ENCODE assay signal across 1 cellular context in the genomic region with DNA sequence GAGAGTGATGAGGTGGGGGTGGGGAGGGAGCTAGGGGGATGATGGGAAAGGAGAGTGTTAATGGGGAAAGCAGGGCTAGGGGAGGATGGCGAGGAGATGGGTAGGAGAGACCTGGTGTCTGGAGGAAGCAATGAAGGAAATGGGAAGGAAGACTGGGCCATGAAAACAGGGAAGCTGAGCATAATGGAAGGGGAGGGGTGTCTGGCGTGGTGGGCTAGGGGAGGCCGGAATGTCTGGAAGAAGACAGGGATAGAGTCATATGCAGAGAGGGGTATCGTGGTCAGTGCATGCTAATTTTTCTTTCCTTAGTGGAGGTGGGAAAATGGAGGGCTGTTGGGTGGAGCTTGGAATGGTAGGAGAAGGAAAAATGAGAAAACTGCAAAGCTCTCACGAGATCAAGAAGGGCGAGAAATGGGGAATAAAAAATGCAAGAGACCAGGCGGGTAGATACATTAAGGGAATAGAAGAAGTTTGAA.
TF ChIP-seq lines count a peak whose summit lies in the region.

No MANE protein-coding gene starts in this region.

TF ChIP-seq in HEK293, 187 proteins besides CTCF, POLR2A, EP300 and RAD21 (continued from another document and continues in another):
- TF ChIP-seq, protein P1, sequence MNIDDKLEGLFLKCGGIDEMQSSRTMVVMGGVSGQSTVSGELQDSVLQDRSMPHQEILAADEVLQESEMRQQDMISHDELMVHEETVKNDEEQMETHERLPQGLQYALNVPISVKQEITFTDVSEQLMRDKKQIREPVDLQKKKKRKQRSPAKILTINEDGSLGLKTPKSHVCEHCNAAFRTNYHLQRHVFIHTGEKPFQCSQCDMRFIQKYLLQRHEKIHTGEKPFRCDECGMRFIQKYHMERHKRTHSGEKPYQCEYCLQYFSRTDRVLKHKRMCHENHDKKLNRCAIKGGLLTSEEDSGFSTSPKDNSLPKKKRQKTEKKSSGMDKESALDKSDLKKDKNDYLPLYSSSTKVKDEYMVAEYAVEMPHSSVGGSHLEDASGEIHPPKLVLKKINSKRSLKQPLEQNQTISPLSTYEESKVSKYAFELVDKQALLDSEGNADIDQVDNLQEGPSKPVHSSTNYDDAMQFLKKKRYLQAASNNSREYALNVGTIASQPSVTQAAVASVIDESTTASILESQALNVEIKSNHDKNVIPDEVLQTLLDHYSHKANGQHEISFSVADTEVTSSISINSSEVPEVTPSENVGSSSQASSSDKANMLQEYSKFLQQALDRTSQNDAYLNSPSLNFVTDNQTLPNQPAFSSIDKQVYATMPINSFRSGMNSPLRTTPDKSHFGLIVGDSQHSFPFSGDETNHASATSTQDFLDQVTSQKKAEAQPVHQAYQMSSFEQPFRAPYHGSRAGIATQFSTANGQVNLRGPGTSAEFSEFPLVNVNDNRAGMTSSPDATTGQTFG (tag by site-specific recombination; IDR thresholded peaks at IDR 0.05; ENCODE audit: borderline replicate concordance) = no peak
- TF ChIP-seq SCRT2 (tag by site-specific recombination; IDR thresholded peaks at IDR 0.05) (no peak), KLF7 (tag by site-specific recombination; IDR thresholded peaks at IDR 0.05; ENCODE audit: borderline replicate concordance) (no peak), ZNF404 (tag by site-specific recombination; IDR thresholded peaks at IDR 0.05) (no peak), ZNF488 (tag by site-specific recombination; IDR thresholded peaks at IDR 0.05) (no peak), KLF17 (tag by site-specific recombination; IDR thresholded peaks at IDR 0.05) (no peak), TCF7L2 (IDR thresholded peaks at IDR 0.05; ENCODE audit: borderline replicate concordance, low read depth, low read length) (no peak), ZSCAN5A (tag by site-specific recombination; IDR thresholded peaks at IDR 0.05) (no peak), OVOL3 (tag by site-specific recombination; IDR thresholded peaks at IDR 0.05) (0 out of 2 replicates have a peak, but pooled peaks have one; percentile 56), ZNF16 (tag by site-specific recombination; IDR thresholded peaks at IDR 0.05; ENCODE audit: low read depth) (no peak), ZNF792 (tag by site-specific recombination; IDR thresholded peaks at IDR 0.05) (no peak), ZNF433 (tag by site-specific recombination; IDR thresholded peaks at IDR 0.05; ENCODE audit: low read depth) (no peak), ZNF626 (tag by site-specific recombination; IDR thresholded peaks at IDR 0.05) (no peak), ZNF529 (tag by site-specific recombination; IDR thresholded peaks at IDR 0.05; ENCODE audit: insufficient replicate concordance) (no peak), ZSCAN18 (tag by site-specific recombination; IDR thresholded peaks at IDR 0.05) (no peak), ZNF26 (tag by site-specific recombination; IDR thresholded peaks at IDR 0.05) (no peak), ZNF221 (tag by site-specific recombination; IDR thresholded peaks at IDR 0.05; ENCODE audit: borderline replicate concordance) (no peak), PRDM4 (tag by site-specific recombination; IDR thresholded peaks at IDR 0.05) (no peak), ZNF776 (tag by site-specific recombination; IDR thresholded peaks at IDR 0.05; ENCODE audit: borderline replicate concordance) (no peak), ZNF777 (tag by site-specific recombination; IDR thresholded peaks at IDR 0.05; ENCODE audit: borderline replicate concordance) (no peak), ZBTB49 (tag by site-specific recombination; IDR thresholded peaks at IDR 0.05; ENCODE audit: low read depth) (no peak)
- TF ChIP-seq, protein P2, sequence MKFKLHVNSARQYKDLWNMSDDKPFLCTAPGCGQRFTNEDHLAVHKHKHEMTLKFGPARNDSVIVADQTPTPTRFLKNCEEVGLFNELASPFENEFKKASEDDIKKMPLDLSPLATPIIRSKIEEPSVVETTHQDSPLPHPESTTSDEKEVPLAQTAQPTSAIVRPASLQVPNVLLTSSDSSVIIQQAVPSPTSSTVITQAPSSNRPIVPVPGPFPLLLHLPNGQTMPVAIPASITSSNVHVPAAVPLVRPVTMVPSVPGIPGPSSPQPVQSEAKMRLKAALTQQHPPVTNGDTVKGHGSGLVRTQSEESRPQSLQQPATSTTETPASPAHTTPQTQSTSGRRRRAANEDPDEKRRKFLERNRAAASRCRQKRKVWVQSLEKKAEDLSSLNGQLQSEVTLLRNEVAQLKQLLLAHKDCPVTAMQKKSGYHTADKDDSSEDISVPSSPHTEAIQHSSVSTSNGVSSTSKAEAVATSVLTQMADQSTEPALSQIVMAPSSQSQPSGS (tag by site-specific recombination; IDR thresholded peaks at IDR 0.05; ENCODE audit: low read depth) = no peak
- TF ChIP-seq, protein P3, sequence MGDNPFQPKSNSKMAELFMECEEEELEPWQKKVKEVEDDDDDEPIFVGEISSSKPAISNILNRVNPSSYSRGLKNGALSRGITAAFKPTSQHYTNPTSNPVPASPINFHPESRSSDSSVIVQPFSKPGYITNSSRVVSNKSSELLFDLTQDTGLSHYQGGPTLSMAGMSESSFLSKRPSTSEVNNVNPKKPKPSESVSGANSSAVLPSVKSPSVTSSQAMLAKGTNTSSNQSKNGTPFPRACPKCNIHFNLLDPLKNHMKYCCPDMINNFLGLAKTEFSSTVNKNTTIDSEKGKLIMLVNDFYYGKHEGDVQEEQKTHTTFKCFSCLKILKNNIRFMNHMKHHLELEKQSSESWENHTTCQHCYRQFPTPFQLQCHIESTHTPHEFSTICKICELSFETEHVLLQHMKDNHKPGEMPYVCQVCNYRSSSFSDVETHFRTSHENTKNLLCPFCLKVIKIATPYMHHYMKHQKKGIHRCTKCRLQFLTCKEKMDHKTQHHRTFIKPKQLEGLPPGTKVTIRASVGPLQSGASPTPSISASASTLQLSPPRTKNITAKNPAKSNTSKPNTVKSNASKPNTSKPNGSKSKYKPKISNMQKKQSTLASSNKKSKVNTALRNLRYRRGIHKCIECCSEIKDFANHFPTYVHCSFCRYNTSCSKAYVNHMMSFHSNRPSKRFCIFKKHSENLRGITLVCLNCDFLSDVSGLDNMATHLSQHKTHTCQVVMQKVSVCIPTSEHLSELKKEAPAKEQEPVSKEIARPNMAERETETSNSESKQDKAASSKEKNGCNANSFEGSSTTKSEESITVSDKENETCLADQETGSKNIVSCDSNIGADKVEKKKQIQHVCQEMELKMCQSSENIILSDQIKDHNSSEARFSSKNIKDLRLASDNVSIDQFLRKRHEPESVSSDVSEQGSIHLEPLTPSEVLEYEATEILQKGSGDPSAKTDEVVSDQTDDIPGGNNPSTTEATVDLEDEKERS (tag by site-specific recombination; IDR thresholded peaks at IDR 0.05) = no peak
- TF ChIP-seq, protein P4, sequence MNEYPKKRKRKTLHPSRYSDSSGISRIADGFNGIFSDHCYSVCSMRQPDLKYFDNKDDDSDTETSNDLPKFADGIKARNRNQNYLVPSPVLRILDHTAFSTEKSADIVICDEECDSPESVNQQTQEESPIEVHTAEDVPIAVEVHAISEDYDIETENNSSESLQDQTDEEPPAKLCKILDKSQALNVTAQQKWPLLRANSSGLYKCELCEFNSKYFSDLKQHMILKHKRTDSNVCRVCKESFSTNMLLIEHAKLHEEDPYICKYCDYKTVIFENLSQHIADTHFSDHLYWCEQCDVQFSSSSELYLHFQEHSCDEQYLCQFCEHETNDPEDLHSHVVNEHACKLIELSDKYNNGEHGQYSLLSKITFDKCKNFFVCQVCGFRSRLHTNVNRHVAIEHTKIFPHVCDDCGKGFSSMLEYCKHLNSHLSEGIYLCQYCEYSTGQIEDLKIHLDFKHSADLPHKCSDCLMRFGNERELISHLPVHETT (tag by site-specific recombination; IDR thresholded peaks at IDR 0.05) = no peak
